Comparison of ENCODE assay signal across 4 cellular contexts in genomic region chr1:160146107-160146506, GRCh38. TPM values are rescaled to one million over a fixed set of nuclear protein-coding genes. Genes with fewer than 3 reads are reported as not detected.
"Had no signal": no experiment of that assay in that cellular context is flagged by ENCODE, and none has a peak within 500 bp of the region (broad histone marks: within the 10 kb centered on the region; RNA-seq: fewer than 3 reads in every experiment).

No MANE protein-coding gene starts in this region.

- DNase-seq: GDM1, GF-D8 had no signal

- ATAC-seq: GM12878 had no signal

- H3K4me3 ChIP-seq: GM12878 had no signal

RNA-seq across cellular contexts. Expression of gene ATP1A4, which starts 5.3 kb away (rescaled TPM):
- total RNA-seq: G401 had no signal

RNA-seq across cellular contexts. Expression of gene ATP1A2, which starts 30.5 kb away (rescaled TPM):
- total RNA-seq: G401, GM12878 had no signal
